Comparison of ENCODE assay signal across 1 cellular context in the genomic region with DNA sequence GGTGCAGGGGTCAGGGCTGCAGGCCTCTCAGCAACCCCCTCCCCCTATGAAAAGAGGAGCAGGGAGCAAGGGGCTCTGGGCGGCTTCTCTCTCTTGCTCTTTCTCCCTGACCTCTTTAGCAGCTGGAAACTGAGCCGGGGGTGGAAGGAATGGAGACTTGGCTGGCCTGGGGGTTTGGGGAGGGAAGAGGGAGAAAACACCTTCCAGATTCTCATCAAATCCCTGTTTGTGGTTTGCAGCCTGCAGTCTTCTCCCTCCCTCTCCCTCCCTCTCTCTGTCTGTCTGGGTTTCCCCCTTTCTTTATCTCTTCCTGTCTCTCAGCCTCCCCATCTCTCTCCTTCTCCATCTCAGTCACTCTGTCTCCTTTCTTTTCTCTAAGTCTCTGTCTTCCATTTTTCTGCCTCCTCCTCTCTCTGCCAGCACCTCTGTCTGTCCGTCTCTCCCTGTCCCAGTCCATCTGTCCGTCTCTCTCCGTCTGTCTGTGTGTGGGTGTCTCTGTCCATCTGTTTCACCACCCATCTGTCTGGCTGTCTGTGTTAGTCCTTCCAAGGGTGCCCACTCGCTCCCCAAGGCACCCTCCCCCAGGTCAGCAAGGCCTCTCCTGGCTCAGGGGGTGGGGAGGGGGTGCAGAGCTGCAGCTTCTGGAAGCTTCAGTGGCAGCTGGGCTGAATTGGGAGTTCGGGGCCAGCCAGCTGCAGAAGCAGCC.
TF ChIP-seq lines count a peak whose summit lies in the region.

No MANE protein-coding gene starts in this region.

TF ChIP-seq in GM12878, 131 proteins besides CTCF, POLR2A, EP300 and RAD21:
- TF ChIP-seq RUNX3 (IDR thresholded peaks at IDR 0.05; ENCODE audit: low read length) (peak; percentile 32; the same call in 1 of the 2 replicates), ZNF207 (IDR thresholded peaks at IDR 0.05; ENCODE audit: borderline replicate concordance) (no peak)
TF ChIP-seq in GM12878: peak in this region for 1.
